In genomic region chr11:106937113-106937512, GRCh38 we compare ENCODE assay signal across 36 cellular contexts.
"Had no signal": no experiment of that assay in that cellular context is flagged by ENCODE, and none has a peak within 500 bp of the region (broad histone marks: within the 10 kb centered on the region; RNA-seq: fewer than 3 reads in every experiment).

No MANE protein-coding gene starts in this region.

- H3K4me3 Mint-ChIP-seq: activated CD4-positive, alpha-beta T cell treated with anti-CD3 and anti-CD28 coated beads for 36 hours; activated CD4-positive, alpha-beta T cell treated with anti-CD3 and anti-CD28 coated beads, Interleukin-2, amount 10 ng/mL, durations not matched to agents 7 days and 5 days; activated CD8-positive, alpha-beta T cell treated with anti-CD3 and anti-CD28 coated beads, Interleukin-2, amount 10 ng/mL, durations not matched to agents 7 days and 5 days; activated naive CD4-positive, alpha-beta T cell treated with anti-CD3 and anti-CD28 coated beads, Interleukin-2, amount 10 ng/mL, durations not matched to agents 7 days and 5 days; activated naive CD8-positive, alpha-beta T cell; activated naive CD8-positive, alpha-beta T cell treated with anti-CD3 and anti-CD28 coated beads, Interleukin-2, amount 50 U/mL, for 24 hours; activated T-cell treated with anti-CD3 and anti-CD28 coated beads, Interleukin-2, amount 50 U/mL, for 4 hours; brain; T-helper 1 cell treated with Interleukin-12 subunit alpha and Interleukin-12 subunit beta and Interleukin-4 antibody, amounts not matched to agents 30 μg/mL and 1 μg/mL, for 36 hours; T-helper 2 cell treated with Interferon-gamma antibody and Interleukin-4, amounts not matched to agents 5 μg/mL and 100 μg/mL, for 36 hours; WTC11 had no signal

- H3K27me3 ChIP-seq: MG63, Peyer's patch, SJSA1 had no signal

- H3K4me3 ChIP-seq: K562, MG63, Peyer's patch, SJSA1 had no signal

- H3K4me1 Mint-ChIP-seq: activated CD4-positive, alpha-beta T cell treated with anti-CD3 and anti-CD28 coated beads for 36 hours; activated CD4-positive, alpha-beta T cell treated with anti-CD3 and anti-CD28 coated beads, Interleukin-2, amount 10 ng/mL, durations not matched to agents 7 days and 5 days; activated naive CD4-positive, alpha-beta T cell treated with anti-CD3 and anti-CD28 coated beads, Interleukin-2, amount 10 ng/mL, durations not matched to agents 7 days and 5 days; activated naive CD8-positive, alpha-beta T cell treated with anti-CD3 and anti-CD28 coated beads, Interleukin-2, amount 50 U/mL, for 24 hours had no signal

- H3K4me2 ChIP-seq: SK-N-SH had no signal

- H3K9me3 Mint-ChIP-seq: activated CD4-positive, alpha-beta T cell treated with anti-CD3 and anti-CD28 coated beads, Interleukin-2, amount 10 ng/mL, durations not matched to agents 7 days and 5 days; activated naive CD4-positive, alpha-beta T cell treated with anti-CD3 and anti-CD28 coated beads, Interleukin-2, amount 10 ng/mL, durations not matched to agents 7 days and 5 days; activated naive CD8-positive, alpha-beta T cell treated with anti-CD3 and anti-CD28 coated beads, Interleukin-2, amount 50 U/mL, for 24 hours; activated T-cell treated with anti-CD3 and anti-CD28 coated beads, Interleukin-2, amount 50 U/mL, for 4 hours; brain; T-helper 1 cell treated with Interleukin-12 subunit alpha and Interleukin-12 subunit beta and Interleukin-4 antibody, amounts not matched to agents 30 μg/mL and 1 μg/mL, for 36 hours; WTC11 had no signal

- H3K27ac Mint-ChIP-seq: activated CD4-positive, alpha-beta T cell treated with anti-CD3 and anti-CD28 coated beads for 36 hours; activated CD4-positive, alpha-beta T cell treated with anti-CD3 and anti-CD28 coated beads, Interleukin-2, amount 10 ng/mL, durations not matched to agents 7 days and 5 days; activated CD8-positive, alpha-beta T cell treated with anti-CD3 and anti-CD28 coated beads, Interleukin-2, amount 10 ng/mL, durations not matched to agents 7 days and 5 days; activated naive CD4-positive, alpha-beta T cell treated with anti-CD3 and anti-CD28 coated beads, Interleukin-2, amount 10 ng/mL, durations not matched to agents 7 days and 5 days; activated naive CD8-positive, alpha-beta T cell; activated naive CD8-positive, alpha-beta T cell treated with anti-CD3 and anti-CD28 coated beads, Interleukin-2, amount 50 U/mL, for 24 hours; T-helper 1 cell treated with Interleukin-12 subunit alpha and Interleukin-12 subunit beta and Interleukin-4 antibody, amounts not matched to agents 30 μg/mL and 1 μg/mL, for 36 hours; T-helper 2 cell treated with Interferon-gamma antibody and Interleukin-4, amounts not matched to agents 5 μg/mL and 100 μg/mL, for 36 hours; WTC11 had no signal

- H3K27ac ChIP-seq: Peyer's patch, SJSA1 had no signal

- H3K36me3 Mint-ChIP-seq: activated naive CD4-positive, alpha-beta T cell treated with anti-CD3 and anti-CD28 coated beads, Interleukin-2, amount 10 ng/mL, durations not matched to agents 7 days and 5 days; activated naive CD8-positive, alpha-beta T cell; WTC11 had no signal

- H3K36me3 ChIP-seq: MG63, Peyer's patch, SJSA1 had no signal

- DNase-seq: activated CD4-positive, alpha-beta T cell treated with anti-CD3 and anti-CD28 coated beads for 36 hours; activated CD4-positive, alpha-beta T cell treated with anti-CD3 and anti-CD28 coated beads, Interleukin-2, amount 10 ng/mL, durations not matched to agents 7 days and 5 days; activated CD4-positive, alpha-beta T cell treated with anti-CD3 and anti-CD28 coated beads, Interleukin-2, amount 50 U/mL, for 48 hours; activated CD8-positive, alpha-beta memory T cell treated with anti-CD3 and anti-CD28 coated beads, Interleukin-2, amount 50 U/mL, for 4 hours; activated CD8-positive, alpha-beta T cell treated with anti-CD3 and anti-CD28 coated beads, Interleukin-2, amount 10 ng/mL, durations not matched to agents 7 days and 5 days; activated effector memory CD4-positive, alpha-beta T cell treated with Interleukin-2 at 50 U/mL for 16 hours; activated naive CD4-positive, alpha-beta T cell treated with anti-CD3 and anti-CD28 coated beads, Interleukin-2, amount 10 ng/mL, durations not matched to agents 7 days and 5 days; activated naive CD8-positive, alpha-beta T cell treated with anti-CD3 and anti-CD28 coated beads, Interleukin-2, amount 50 U/mL, for 24 hours; activated T-cell treated with anti-CD3 and anti-CD28 coated beads for 4 hours; activated T-cell treated with anti-CD3 and anti-CD28 coated beads, Interleukin-2, amount 50 U/mL, for 4 hours; anterior cingulate cortex; central memory CD4-positive, alpha-beta T cell; MG63; MV-4-11; NCI-H1092; NCI-H1436 treated with DMSO at 0.1 percent for 48 hours; NCI-H1694 treated with DMSO at 0.1 percent for 48 hours; NCI-H2029; NCI-H345; NCI-H510A treated with DMSO at 0.1 percent for 48 hours; NCI-H526 treated with DMSO at 0.1 percent for 48 hours; NCI-H82; NK-92 treated with Interleukin-12 subunit alpha and Interleukin-12 subunit beta, amount 100 ng/mL, for 24 hours; PC-3; Peyer's patch; RPMI8226; SHP77 treated with DMSO at 0.1 percent for 48 hours; SK-N-SH had no signal

- H3K9me2 ChIP-seq: SK-N-SH had no signal

- H3K9me3 ChIP-seq: MG63, Peyer's patch, SJSA1, SK-N-SH had no signal

- H3K27me3 Mint-ChIP-seq: activated CD4-positive, alpha-beta T cell treated with anti-CD3 and anti-CD28 coated beads for 36 hours; activated CD4-positive, alpha-beta T cell treated with anti-CD3 and anti-CD28 coated beads, Interleukin-2, amount 10 ng/mL, durations not matched to agents 7 days and 5 days; activated naive CD4-positive, alpha-beta T cell treated with anti-CD3 and anti-CD28 coated beads, Interleukin-2, amount 10 ng/mL, durations not matched to agents 7 days and 5 days; activated naive CD8-positive, alpha-beta T cell; activated naive CD8-positive, alpha-beta T cell treated with anti-CD3 and anti-CD28 coated beads, Interleukin-2, amount 50 U/mL, for 24 hours; brain had no signal

- H3K4me1 ChIP-seq: Peyer's patch, SJSA1 had no signal

- ATAC-seq: activated CD4-positive, alpha-beta T cell treated with anti-CD3 and anti-CD28 coated beads for 36 hours; activated CD4-positive, CD25-positive, alpha-beta regulatory T cell treated with anti-CD3 and anti-CD28 coated beads, Interleukin-2, amount 50 U/mL, for 24 hours; activated CD8-positive, alpha-beta T cell treated with anti-CD3 and anti-CD28 coated beads, Interleukin-2, amount 10 ng/mL, durations not matched to agents 7 days and 5 days; activated naive CD8-positive, alpha-beta T cell treated with anti-CD3 and anti-CD28 coated beads, Interleukin-2, amount 50 U/mL, for 24 hours; activated T-cell treated with anti-CD3 and anti-CD28 coated beads, Interleukin-2, amount 50 U/mL, for 4 hours; K562; PC-3; WTC11 had no signal

- H3K9ac ChIP-seq: SK-N-SH had no signal
